In genomic region chr16:896261-897199, GRCh38 we compare ENCODE assay signal across 17 cellular contexts.
DNase-seq lines count a peak whose midpoint lies in the region; ATAC-seq, FAIRE-seq and TF ChIP-seq lines count a peak whose summit lies in the region.
"Had no signal": no experiment of that assay in that cellular context is flagged by ENCODE, and none has a peak within 500 bp of the region (broad histone marks: within the 10 kb centered on the region; RNA-seq: fewer than 3 reads in every experiment).

No MANE protein-coding gene starts in this region.

- H3K4me1 ChIP-seq in right cardiac atrium (ENCODE audit: control insufficient read depth, insufficient read depth, low read length) (no peaks in the 10 kb centered on the region), pancreas (no peaks in the 10 kb centered on the region)

- intact Hi-C loops in right cardiac atrium (cut with DNase I) = no loop called here
- intact Hi-C loops in left ventricle myocardium superior (cut with micrococcal nuclease) = no loop called here
- intact Hi-C loops in pancreas (cut with DNase I) = no loop called here

- H3K9me3 ChIP-seq in right cardiac atrium (ENCODE audit: control insufficient read depth, low read length) (no peaks in the 10 kb centered on the region), pancreas (no peaks in the 10 kb centered on the region)

- CTCF ChIA-PET in GM10248 (lab: Yijun Ruan, JAX) = no interaction called here

- 83% methylated on average over 33 of the region's 33 CpGs for WGBS in right cardiac atrium
- 65 to 74% methylated on average over 33 of the region's 33 CpGs for WGBS in pancreas, 2 donors

- no peaks in the 10 kb centered on the region for H3K36me3 ChIP-seq in pancreas

- H3K27me3 ChIP-seq in right cardiac atrium (ENCODE audit: control insufficient read depth, insufficient read depth) = no peaks in the 10 kb centered on the region
- H3K27me3 ChIP-seq in pancreas = no peaks in the 10 kb centered on the region

- FAIRE-seq in pancreas (lab: Jason Lieb, UNC) = no peak

- POLR2A ChIA-PET in GM10248 (lab: Yijun Ruan, JAX) = no interaction called here

- H3K4me3 ChIP-seq in right cardiac atrium (ENCODE audit: low read length) (no peak overlapping the region), pancreas (no peak overlapping the region)
- H3K4me3 ChIP-seq: GM23248, PC-9 had no signal

- H3K27ac ChIP-seq in right cardiac atrium (ENCODE audit: low read length) (no peak overlapping the region), pancreas (peak overlapping the region in 1 of 4 donors; percentile 28)
- H3K27ac ChIP-seq: GM23248, HL-60, PC-9 had no signal

- no peak for TF ChIP-seq CTCF in pancreas (IDR thresholded peaks at IDR 0.05)
- no peak for TF ChIP-seq CTCF in GM10248 (IDR thresholded peaks at IDR 0.05; ENCODE audit: control extremely low read depth, extremely low read depth, low read depth, missing control alignments)

- DNase-seq in right cardiac atrium = peak in 2 of 3 donors; percentile 27 to 33
- DNase-seq in left ventricle myocardium superior = no peak
- peak; percentile 34 to 46 for DNase-seq in hippocampal formation (lab: John Stamatoyannopoulos, UW)
- peak in 3 of 6 donors; percentile 16 to 64 (median 18) for DNase-seq in pancreas
- no peak for DNase-seq in GM10248 (ENCODE audit: extremely low spot score)
- DNase-seq in activated effector memory CD4-positive, alpha-beta T cell treated with Interleukin-2 at 50 U/mL for 16 hours = no peak
- DNase-seq: COR-L47, DMS153, GM23248, KG1, NCI-H1092, NCI-H1694 treated with DMSO at 0.1 percent for 48 hours, NCI-H69, PC-9 had no signal

- ATAC-seq in right cardiac atrium = no peak
- ATAC-seq in left ventricle myocardium superior = no peak
- peak in 3 of 4 donors; percentile 23 to 47 (median 46) for ATAC-seq in pancreas
- no peak for ATAC-seq in GM21360 (IDR thresholded peaks at IDR 0.05; ENCODE audit: unreplicated experiment)
- ATAC-seq in GM18868 (IDR thresholded peaks at IDR 0.05; ENCODE audit: unreplicated experiment) = no peak

Comparison
In these comparisons a context has a peak if more than half of its experiments do, and no peak if none do; other contexts are left out.
1. DNase-seq: peak in right cardiac atrium (2 of 3) and hippocampal formation (2 of 2); none in left ventricle myocardium superior (single experiment), GM10248 (single experiment) and activated effector memory CD4-positive, alpha-beta T cell treated with Interleukin-2 at 50 U/mL for 16 hours (single experiment).
2. ATAC-seq: peak in pancreas (3 of 4); none in right cardiac atrium (0 of 2), left ventricle myocardium superior (single experiment), GM21360 (single experiment) and GM18868 (single experiment).